ENCODE assay signal across 16 cellular contexts in the genomic region with DNA sequence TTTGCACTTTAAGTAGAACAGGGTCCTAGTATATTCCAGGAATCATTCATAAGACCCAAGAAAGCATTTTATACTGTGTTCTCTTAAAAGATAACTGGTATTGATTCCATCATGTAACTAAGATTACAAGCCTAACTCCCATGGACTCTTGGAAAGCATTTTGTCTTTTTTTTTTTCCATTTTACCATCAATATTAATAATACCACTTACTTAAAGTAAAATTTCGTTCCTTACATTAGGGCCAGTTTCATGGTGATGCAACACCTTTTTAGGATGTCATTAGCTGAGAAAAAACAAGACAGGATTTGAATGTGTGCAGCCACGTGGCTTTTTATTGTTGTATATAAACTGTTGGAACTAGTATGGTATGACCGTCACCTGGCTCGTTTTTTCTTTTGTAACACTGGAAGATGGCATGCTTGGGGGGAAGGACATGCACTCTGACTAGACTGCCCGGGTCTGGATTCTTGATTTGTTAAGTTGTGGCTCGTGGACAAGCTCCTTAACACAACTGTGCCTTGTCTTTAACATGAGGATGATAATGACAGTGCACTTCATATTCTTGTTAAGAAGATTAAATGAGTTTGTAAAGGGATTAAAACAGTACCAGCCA. TPM values are rescaled to one million over a fixed set of nuclear protein-coding genes. Genes with fewer than 3 reads are reported as not detected.
DNase-seq lines count a peak whose midpoint lies in the region; ATAC-seq, FAIRE-seq and TF ChIP-seq lines count a peak whose summit lies in the region.
"Had no signal": no experiment of that assay in that cellular context is flagged by ENCODE, and none has a peak within 500 bp of the region (broad histone marks: within the 10 kb centered on the region; RNA-seq: fewer than 3 reads in every experiment).

No MANE protein-coding gene starts in this region.

- BruUV-seq in OCI-LY7 (replicated peaks; lab: Mats Ljungman, UMichigan) = no TSS peak

- POLR2A ChIA-PET in OCI-LY7 (lab: Charles Lee) = interaction anchor here (2.8 kb wide), 1 partner anchor 10 kb away, joined by 11 read pairs; no protein-coding TSS in a partner anchor

- H3K9me3 ChIP-seq in OCI-LY7 (ENCODE audit: low read length) = no peaks in the 10 kb centered on the region
- no peaks in the 10 kb centered on the region for H3K9me3 ChIP-seq in small intestine (ENCODE audit: control insufficient read depth, low read depth)
- H3K9me3 ChIP-seq: ovary, upper lobe of left lung had no signal

- no peak overlapping the region for H3K4me2 ChIP-seq in OCI-LY7 (ENCODE audit: low read length)

- H3K4me1 ChIP-seq in OCI-LY7 (ENCODE audit: insufficient read depth, low read length, poor library complexity, severe bottlenecking) = peaks cover 5% of the 10 kb centered on the region
- no peaks in the 10 kb centered on the region for H3K4me1 ChIP-seq in small intestine (ENCODE audit: control insufficient read depth in 2 of 2, insufficient read depth in 1 of 2, low read depth in 1 of 2, low read length in 1 of 2)

- CTCF ChIA-PET in OCI-LY7 (lab: Charles Lee; ENCODE audit: unreplicated experiment) = no interaction called here

- FAIRE-seq in small intestine (lab: Jason Lieb, UNC) = no peak
- FAIRE-seq: colon, kidney had no signal

- H3K9me2 ChIP-seq in OCI-LY7 (ENCODE audit: insufficient read depth, low read length) = no peaks in the 10 kb centered on the region

- no peaks in the 10 kb centered on the region for H3K27me3 ChIP-seq in small intestine (ENCODE audit: control insufficient read depth in 2 of 2, insufficient read depth in 2 of 2, low read length in 2 of 2)
- H3K27me3 ChIP-seq: ovary, upper lobe of left lung had no signal

- WGBS in small intestine, 3 donors = 24 to 53% (median 30%) methylated on average over 6 of the region's 6 CpGs

- intact Hi-C loops in Right ventricle myocardium inferior (cut with DNase I) = no loop called here
- intact Hi-C loops in cardiac septum (cut with DNase I) = no loop called here
- intact Hi-C loops in OCI-LY7 (cut with micrococcal nuclease; ENCODE audit: unreplicated experiment) = no loop called here

- no peaks in the 10 kb centered on the region for H4K20me1 ChIP-seq in OCI-LY7 (ENCODE audit: insufficient read depth, low read length)

- H3K36me3 ChIP-seq in OCI-LY7 (ENCODE audit: insufficient read depth, low read length) (no peaks in the 10 kb centered on the region), small intestine (ENCODE audit: control insufficient read depth in 2 of 2, insufficient read depth in 2 of 2, low read length in 2 of 2) (no peaks in the 10 kb centered on the region)
- H3K36me3 ChIP-seq: ovary had no signal

- H3K4me3 ChIP-seq in OCI-LY7 (ENCODE audit: low read depth, low read length, poor library complexity, severe bottlenecking) (no peak overlapping the region), epithelial cell of esophagus (ENCODE audit: low read length) (no peak overlapping the region), small intestine (ENCODE audit: low read depth in 1 of 2, low read length in 2 of 2) (no peak overlapping the region)
- H3K4me3 ChIP-seq: ovary, upper lobe of left lung had no signal

- H3K79me2 ChIP-seq in OCI-LY7 (ENCODE audit: insufficient read depth, low read depth, low read length) = no peaks in the 10 kb centered on the region

- no peak overlapping the region for H2AFZ ChIP-seq in OCI-LY7 (ENCODE audit: low read length)

- DNase-seq in Right ventricle myocardium inferior (ENCODE audit: missing footprints) (no peak), cardiac septum (ENCODE audit: low spot score) (no peak), OCI-LY7 (ENCODE audit: low spot score) (peak; percentile 20), epithelial cell of esophagus (ENCODE audit: low read depth) (peak; percentile 70), small intestine (peak; percentile 30)
- DNase-seq: activated CD8-positive, alpha-beta T cell treated with anti-CD3 and anti-CD28 coated beads, Interleukin-2, amount 10 ng/mL, durations not matched to agents 7 days and 5 days; CD4-positive, alpha-beta memory T cell; H9; kidney; ovary; stimulated activated naive CD4-positive, alpha-beta T cell; upper lobe of left lung had no signal

- H3K27ac ChIP-seq in OCI-LY7 (ENCODE audit: low read depth, low read length, poor library complexity, severe bottlenecking) (no peak overlapping the region), small intestine (ENCODE audit: low read depth in 1 of 2, low read length in 1 of 2) (no peak overlapping the region)
- H3K27ac ChIP-seq: ovary, upper lobe of left lung had no signal

- TF ChIP-seq CTCF in OCI-LY7 (conservative IDR thresholded peaks at IDR 0.05; ENCODE audit: low read length) (no peak), epithelial cell of esophagus (IDR thresholded peaks at IDR 0.05; ENCODE audit: insufficient read depth, low read depth, low read length, missing control alignments) (no peak)

- peak; percentile 44 for ATAC-seq in Right ventricle myocardium inferior
- no peak for ATAC-seq in HG02571 (IDR thresholded peaks at IDR 0.05; ENCODE audit: unreplicated experiment)
- ATAC-seq in HG03469 (IDR thresholded peaks at IDR 0.05; ENCODE audit: unreplicated experiment) = no peak
- no peak for ATAC-seq in GM19463 (IDR thresholded peaks at IDR 0.05; ENCODE audit: unreplicated experiment)
- ATAC-seq: activated CD8-positive, alpha-beta T cell treated with anti-CD3 and anti-CD28 coated beads, Interleukin-2, amount 10 ng/mL, durations not matched to agents 7 days and 5 days had no signal

RNA-seq across cellular contexts. Expression of a gene that starts 42.1 kb away (rescaled TPM):
- 48.4 TPM for total RNA-seq in Right ventricle myocardium inferior
- total RNA-seq in cardiac septum = 56.4 TPM
- 24.2 and 24.3 TPM in 2 replicates for total RNA-seq in OCI-LY7 (2014; rRNA removed; shearing (Covaris generic))
- 44.9 and 52.5 TPM in 2 replicates for total RNA-seq in OCI-LY7 (2022)
- polyA plus RNA-seq in small intestine = 10 to 100 TPM; 20.6 to 34.4 (median 24.9) TPM

Comparison
In these comparisons a context has a peak if more than half of its experiments do, and no peak if none do; other contexts are left out.
1. DNase-seq: peak in OCI-LY7 (single experiment), epithelial cell of esophagus (single experiment) and small intestine (single experiment); none in Right ventricle myocardium inferior (single experiment) and cardiac septum (single experiment).